In genomic region chr2:12303181-12304030, GRCh38 we compare ENCODE assay signal across 9 cellular contexts.
DNase-seq lines count a peak whose midpoint lies in the region; ATAC-seq and TF ChIP-seq lines count a peak whose summit lies in the region.
"Had no signal": no experiment of that assay in that cellular context is flagged by ENCODE, and none has a peak within 500 bp of the region (broad histone marks: within the 10 kb centered on the region; RNA-seq: fewer than 3 reads in every experiment).

No MANE protein-coding gene starts in this region.

- peak; percentile 40 for DNase-seq in activated CD4-positive, CD25-positive, alpha-beta regulatory T cell treated with anti-CD3 and anti-CD28 coated beads, Interleukin-2, amount 50 U/mL, for 72 hours
- DNase-seq in hepatocyte (ENCODE audit: low spot score) (no peak), NCI-H2227 treated with DMSO at 0.1 percent for 48 hours (lab: John Stamatoyannopoulos, UW) (no peak), 8988T (no peak), NCI-H1048 (lab: John Stamatoyannopoulos, UW) (no peak)
- DNase-seq: SIG-M5 had no signal

- TF ChIP-seq EP300 in gastroesophageal sphincter (IDR thresholded peaks at IDR 0.05): no peak

- peak overlapping the region; percentile 31 to 70 (median 49); a peak in 21 of 22 replicates for H3K4me2 ChIP-seq in BLaER1 treated with 17β-estradiol and CSF1 and Interleukin-3, amounts not matched to agents 10 nM and 100 nM
- H3K4me2 ChIP-seq in hepatocyte: no peak overlapping the region

- H3K79me2 ChIP-seq in hepatocyte: no peaks in the 10 kb centered on the region

- no peak overlapping the region for H3K4me3 ChIP-seq in BLaER1 treated with 17β-estradiol and CSF1 and Interleukin-3, amounts not matched to agents 10 nM and 100 nM
- H3K4me3 ChIP-seq in hepatocyte: no peak overlapping the region
- H3K4me3 ChIP-seq in gastroesophageal sphincter: no peak overlapping the region

- no peaks in the 10 kb centered on the region for H3K36me3 ChIP-seq in BLaER1 treated with 17β-estradiol and CSF1 and Interleukin-3, amounts not matched to agents 10 nM and 100 nM
- H3K36me3 ChIP-seq in hepatocyte (replicated peaks; ENCODE audit: insufficient read depth, low read depth) (no peaks in the 10 kb centered on the region), gastroesophageal sphincter (no peaks in the 10 kb centered on the region)

- no peak overlapping the region for H2AFZ ChIP-seq in hepatocyte

- H3K4me1 ChIP-seq in BLaER1 treated with 17β-estradiol and CSF1 and Interleukin-3, amounts not matched to agents 10 nM and 100 nM: peaks cover 8 to 32% (median 14%) of the 10 kb centered on the region in 10 experiments; a peak in 19 of 20 replicates
- H3K4me1 ChIP-seq in hepatocyte (ENCODE audit: insufficient read depth): peaks cover 21% of the 10 kb centered on the region
- peaks cover 0 to 14% (median 12%) of the 10 kb centered on the region in 3 donors for H3K4me1 ChIP-seq in gastroesophageal sphincter

- peaks cover 0 to 21% (median 11%) of the 10 kb centered on the region in 11 experiments; a peak in 8 of 22 replicates for H3K9me3 ChIP-seq in BLaER1 treated with 17β-estradiol and CSF1 and Interleukin-3, amounts not matched to agents 10 nM and 100 nM (replicated peaks in 1 of 11)
- H3K9me3 ChIP-seq in hepatocyte (ENCODE audit: low read depth) (no peaks in the 10 kb centered on the region), gastroesophageal sphincter (no peaks in the 10 kb centered on the region)

- 38% methylated on average over 7 of the region's 7 CpGs for WGBS in hepatocyte (ENCODE audit: low lambda C conversion rate, missing lambda C conversion rate)
- WGBS in gastroesophageal sphincter (ENCODE audit: low coverage in 1 of 2), 2 donors: 80 to 89% methylated on average over 1 to 6 of the region's 7 CpGs

- no peaks in the 10 kb centered on the region; a peak in 1 of 22 replicates for H4K20me1 ChIP-seq in BLaER1 treated with 17β-estradiol and CSF1 and Interleukin-3, amounts not matched to agents 10 nM and 100 nM
- no peaks in the 10 kb centered on the region for H4K20me1 ChIP-seq in hepatocyte (ENCODE audit: insufficient read depth, poor library complexity, severe bottlenecking)

- ATAC-seq in HG02981 (IDR thresholded peaks at IDR 0.05; ENCODE audit: unreplicated experiment): peak; percentile 45
- ATAC-seq in gastroesophageal sphincter: no peak

- no peak overlapping the region for H3K9ac ChIP-seq in BLaER1 treated with 17β-estradiol and CSF1 and Interleukin-3, amounts not matched to agents 10 nM and 100 nM

- H3K27ac ChIP-seq in BLaER1 treated with 17β-estradiol and CSF1 and Interleukin-3, amounts not matched to agents 10 nM and 100 nM: 0 out of 22 replicates have a peak overlapping the region, but pooled peaks of 1 of the 11 experiments have one; percentile 21
- H3K27ac ChIP-seq in hepatocyte: peak overlapping the region; percentile 25
- no peak overlapping the region for H3K27ac ChIP-seq in gastroesophageal sphincter

- no peak for TF ChIP-seq POLR2A in gastroesophageal sphincter (IDR thresholded peaks at IDR 0.05)

- H3K9me2 ChIP-seq in hepatocyte (replicated peaks; ENCODE audit: insufficient read depth): no peaks in the 10 kb centered on the region

- no peak for TF ChIP-seq CTCF in hepatocyte (IDR thresholded peaks at IDR 0.05; ENCODE audit: poor library complexity)
- TF ChIP-seq CTCF in gastroesophageal sphincter (IDR thresholded peaks at IDR 0.05): no peak

- H3K27me3 ChIP-seq in BLaER1 treated with 17β-estradiol and CSF1 and Interleukin-3, amounts not matched to agents 10 nM and 100 nM: no peaks in the 10 kb centered on the region
- H3K27me3 ChIP-seq in hepatocyte (no peaks in the 10 kb centered on the region), gastroesophageal sphincter (no peaks in the 10 kb centered on the region)
